Comparison of ENCODE assay signal across 1 cellular context in the genomic region with DNA sequence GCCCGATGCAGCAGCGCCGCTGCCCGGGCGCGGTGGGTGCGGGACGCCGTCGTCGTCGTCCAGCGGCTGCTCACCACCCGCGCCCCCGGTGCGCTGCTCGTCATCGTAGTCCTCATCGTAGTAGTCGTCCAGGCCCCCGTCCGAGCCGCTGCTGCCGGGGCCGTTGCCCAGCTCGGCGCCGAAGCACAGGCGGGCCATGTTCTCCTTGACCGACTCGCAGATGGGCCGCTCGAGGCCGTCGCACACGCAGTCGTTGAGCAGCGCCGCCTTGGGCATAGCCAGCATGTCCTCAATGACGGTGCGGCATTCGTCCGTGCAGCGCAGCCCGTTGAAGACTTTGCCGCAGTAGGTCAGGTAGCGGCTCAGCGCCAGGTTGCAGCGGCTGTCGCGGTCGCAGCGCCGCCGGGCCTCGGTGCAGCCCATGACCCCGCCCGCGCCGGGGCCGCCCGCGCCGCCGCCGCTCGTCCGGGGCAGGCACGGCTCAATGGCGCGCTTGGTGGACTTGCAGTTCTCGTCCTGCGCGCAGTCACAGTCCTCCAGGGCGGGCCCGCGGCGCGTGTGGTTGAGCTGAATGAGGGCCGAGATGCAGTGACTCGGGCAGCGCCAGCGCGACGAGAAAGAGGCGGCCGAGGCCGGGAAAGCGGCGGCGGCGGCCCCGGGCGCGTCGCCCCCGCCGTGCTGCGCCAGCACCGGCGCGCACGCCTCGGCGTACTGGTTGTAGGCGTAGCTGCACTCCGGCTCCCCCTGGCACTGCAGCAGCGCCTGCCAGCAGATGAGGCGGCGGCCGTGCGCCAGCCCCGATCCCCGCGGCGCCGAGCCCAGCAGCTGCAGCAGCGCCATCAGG.
TF ChIP-seq lines count a peak whose summit lies in the region.

No MANE protein-coding gene starts in this region.

TF ChIP-seq in WTC11, 78 proteins besides CTCF, POLR2A, EP300 and RAD21 (continued from another document and continues in another):
- TF ChIP-seq E2F5 (CRISPR knock-in tag; IDR thresholded peaks at IDR 0.05) (no peak), TCF7 (CRISPR knock-in tag; IDR thresholded peaks at IDR 0.05; ENCODE audit: low read depth) (peak; percentile 65; the same call in 1 of the 2 replicates), CREB1 (CRISPR knock-in tag; IDR thresholded peaks at IDR 0.05) (peak; percentile 49; the same call in 1 of the 2 replicates), E2F1 (CRISPR knock-in tag; IDR thresholded peaks at IDR 0.05) (peak; percentile 61; the same call in 1 of the 2 replicates), AFF4 (CRISPR knock-in tag; IDR thresholded peaks at IDR 0.05; ENCODE audit: borderline replicate concordance) (no peak), ZNF281 (CRISPR knock-in tag; IDR thresholded peaks at IDR 0.05) (0 out of 2 replicates have a peak, but pooled peaks have one; percentile 66), ZNF219 (CRISPR knock-in tag; IDR thresholded peaks at IDR 0.05; ENCODE audit: borderline replicate concordance) (peak; percentile 72; the same call in 1 of the 2 replicates), MAX (CRISPR knock-in tag; IDR thresholded peaks at IDR 0.05) (peak; percentile 60; the same call in 1 of the 2 replicates), MLX (CRISPR knock-in tag; IDR thresholded peaks at IDR 0.05) (no peak), ZNF423 (CRISPR knock-in tag; IDR thresholded peaks at IDR 0.05) (peak; percentile 73), NR1H2 (CRISPR knock-in tag; IDR thresholded peaks at IDR 0.05) (no peak), TEAD1 (CRISPR knock-in tag; IDR thresholded peaks at IDR 0.05) (peak; percentile 74; the same call in 1 of the 2 replicates), ESRRA (CRISPR knock-in tag; IDR thresholded peaks at IDR 0.05; ENCODE audit: borderline replicate concordance) (0 out of 2 replicates have a peak, but pooled peaks have one; percentile 41), OVOL2 (CRISPR knock-in tag; IDR thresholded peaks at IDR 0.05; ENCODE audit: borderline replicate concordance) (no peak), ZNF232 (CRISPR knock-in tag; IDR thresholded peaks at IDR 0.05) (no peak), TEAD4 (CRISPR knock-in tag; IDR thresholded peaks at IDR 0.05) (peak; percentile 53; the same call in 1 of the 2 replicates), IRF2 (CRISPR knock-in tag; IDR thresholded peaks at IDR 0.05; ENCODE audit: borderline replicate concordance, low read depth) (0 out of 2 replicates have a peak, but pooled peaks have one; percentile 38), ZSCAN18 (CRISPR knock-in tag; IDR thresholded peaks at IDR 0.05) (no peak), SP1 (CRISPR knock-in tag; conservative IDR thresholded peaks at IDR 0.05) (no peak), ZNF416 (CRISPR knock-in tag; IDR thresholded peaks at IDR 0.05) (no peak), IRF1 (CRISPR knock-in tag; IDR thresholded peaks at IDR 0.05) (no peak), GRHL2 (CRISPR knock-in tag; IDR thresholded peaks at IDR 0.05; ENCODE audit: insufficient replicate concordance, severe bottlenecking) (no peak), FOXP1 (CRISPR knock-in tag; IDR thresholded peaks at IDR 0.05; ENCODE audit: borderline replicate concordance) (peak; percentile 91), ZBTB21 (CRISPR knock-in tag; IDR thresholded peaks at IDR 0.05; ENCODE audit: borderline replicate concordance) (peak; percentile 67; the same call in 1 of the 2 replicates)
- TF ChIP-seq, protein P1, sequence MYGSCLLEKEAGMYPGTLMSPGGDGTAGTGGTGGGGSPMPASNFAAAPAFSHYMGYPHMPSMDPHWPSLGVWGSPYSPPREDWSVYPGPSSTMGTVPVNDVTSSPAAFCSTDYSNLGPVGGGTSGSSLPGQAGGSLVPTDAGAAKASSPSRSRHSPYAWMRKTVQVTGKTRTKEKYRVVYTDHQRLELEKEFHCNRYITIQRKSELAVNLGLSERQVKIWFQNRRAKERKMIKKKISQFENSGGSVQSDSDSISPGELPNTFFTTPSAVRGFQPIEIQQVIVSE (CRISPR knock-in tag; IDR thresholded peaks at IDR 0.05; ENCODE audit: borderline replicate concordance), result no peak
- TF ChIP-seq, protein P2, sequence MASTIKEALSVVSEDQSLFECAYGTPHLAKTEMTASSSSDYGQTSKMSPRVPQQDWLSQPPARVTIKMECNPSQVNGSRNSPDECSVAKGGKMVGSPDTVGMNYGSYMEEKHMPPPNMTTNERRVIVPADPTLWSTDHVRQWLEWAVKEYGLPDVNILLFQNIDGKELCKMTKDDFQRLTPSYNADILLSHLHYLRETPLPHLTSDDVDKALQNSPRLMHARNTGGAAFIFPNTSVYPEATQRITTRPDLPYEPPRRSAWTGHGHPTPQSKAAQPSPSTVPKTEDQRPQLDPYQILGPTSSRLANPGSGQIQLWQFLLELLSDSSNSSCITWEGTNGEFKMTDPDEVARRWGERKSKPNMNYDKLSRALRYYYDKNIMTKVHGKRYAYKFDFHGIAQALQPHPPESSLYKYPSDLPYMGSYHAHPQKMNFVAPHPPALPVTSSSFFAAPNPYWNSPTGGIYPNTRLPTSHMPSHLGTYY (CRISPR knock-in tag; IDR thresholded peaks at IDR 0.05), result no peak
- TF ChIP-seq, protein P3, sequence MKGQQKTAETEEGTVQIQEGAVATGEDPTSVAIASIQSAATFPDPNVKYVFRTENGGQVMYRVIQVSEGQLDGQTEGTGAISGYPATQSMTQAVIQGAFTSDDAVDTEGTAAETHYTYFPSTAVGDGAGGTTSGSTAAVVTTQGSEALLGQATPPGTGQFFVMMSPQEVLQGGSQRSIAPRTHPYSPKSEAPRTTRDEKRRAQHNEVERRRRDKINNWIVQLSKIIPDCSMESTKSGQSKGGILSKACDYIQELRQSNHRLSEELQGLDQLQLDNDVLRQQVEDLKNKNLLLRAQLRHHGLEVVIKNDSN (CRISPR knock-in tag; IDR thresholded peaks at IDR 0.05), result 0 out of 2 replicates have a peak, but pooled peaks have one; percentile 26
- TF ChIP-seq, protein P4, sequence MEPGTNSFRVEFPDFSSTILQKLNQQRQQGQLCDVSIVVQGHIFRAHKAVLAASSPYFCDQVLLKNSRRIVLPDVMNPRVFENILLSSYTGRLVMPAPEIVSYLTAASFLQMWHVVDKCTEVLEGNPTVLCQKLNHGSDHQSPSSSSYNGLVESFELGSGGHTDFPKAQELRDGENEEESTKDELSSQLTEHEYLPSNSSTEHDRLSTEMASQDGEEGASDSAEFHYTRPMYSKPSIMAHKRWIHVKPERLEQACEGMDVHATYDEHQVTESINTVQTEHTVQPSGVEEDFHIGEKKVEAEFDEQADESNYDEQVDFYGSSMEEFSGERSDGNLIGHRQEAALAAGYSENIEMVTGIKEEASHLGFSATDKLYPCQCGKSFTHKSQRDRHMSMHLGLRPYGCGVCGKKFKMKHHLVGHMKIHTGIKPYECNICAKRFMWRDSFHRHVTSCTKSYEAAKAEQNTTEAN (CRISPR knock-in tag; IDR thresholded peaks at IDR 0.05), result no peak
- TF ChIP-seq, protein P5, sequence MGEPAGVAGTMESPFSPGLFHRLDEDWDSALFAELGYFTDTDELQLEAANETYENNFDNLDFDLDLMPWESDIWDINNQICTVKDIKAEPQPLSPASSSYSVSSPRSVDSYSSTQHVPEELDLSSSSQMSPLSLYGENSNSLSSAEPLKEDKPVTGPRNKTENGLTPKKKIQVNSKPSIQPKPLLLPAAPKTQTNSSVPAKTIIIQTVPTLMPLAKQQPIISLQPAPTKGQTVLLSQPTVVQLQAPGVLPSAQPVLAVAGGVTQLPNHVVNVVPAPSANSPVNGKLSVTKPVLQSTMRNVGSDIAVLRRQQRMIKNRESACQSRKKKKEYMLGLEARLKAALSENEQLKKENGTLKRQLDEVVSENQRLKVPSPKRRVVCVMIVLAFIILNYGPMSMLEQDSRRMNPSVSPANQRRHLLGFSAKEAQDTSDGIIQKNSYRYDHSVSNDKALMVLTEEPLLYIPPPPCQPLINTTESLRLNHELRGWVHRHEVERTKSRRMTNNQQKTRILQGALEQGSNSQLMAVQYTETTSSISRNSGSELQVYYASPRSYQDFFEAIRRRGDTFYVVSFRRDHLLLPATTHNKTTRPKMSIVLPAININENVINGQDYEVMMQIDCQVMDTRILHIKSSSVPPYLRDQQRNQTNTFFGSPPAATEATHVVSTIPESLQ (CRISPR knock-in tag; IDR thresholded peaks at IDR 0.05), result no peak
- TF ChIP-seq, protein P6, sequence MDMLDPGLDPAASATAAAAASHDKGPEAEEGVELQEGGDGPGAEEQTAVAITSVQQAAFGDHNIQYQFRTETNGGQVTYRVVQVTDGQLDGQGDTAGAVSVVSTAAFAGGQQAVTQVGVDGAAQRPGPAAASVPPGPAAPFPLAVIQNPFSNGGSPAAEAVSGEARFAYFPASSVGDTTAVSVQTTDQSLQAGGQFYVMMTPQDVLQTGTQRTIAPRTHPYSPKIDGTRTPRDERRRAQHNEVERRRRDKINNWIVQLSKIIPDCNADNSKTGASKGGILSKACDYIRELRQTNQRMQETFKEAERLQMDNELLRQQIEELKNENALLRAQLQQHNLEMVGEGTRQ (CRISPR knock-in tag; IDR thresholded peaks at IDR 0.05), result no peak
